ENCODE assay signal across 8 cellular contexts in genomic region chr3:191376742-191377141, GRCh38. TPM values are rescaled to one million over a fixed set of nuclear protein-coding genes. Genes with fewer than 3 reads are reported as not detected.
DNase-seq lines count a peak whose midpoint lies in the region; ATAC-seq and TF ChIP-seq lines count a peak whose summit lies in the region.

No MANE protein-coding gene starts in this region.

- peaks cover 5 to 23% (median 14%) of the 10 kb centered on the region in 3 donors for H3K36me3 Mint-ChIP-seq in immature natural killer cell

- no peak for TF ChIP-seq CTCF in fibroblast of the aortic adventitia (IDR thresholded peaks at IDR 0.05; ENCODE audit: insufficient read depth, low read length)
- no peak for TF ChIP-seq CTCF in psoas muscle (IDR thresholded peaks at IDR 0.05)

- no peaks in the 10 kb centered on the region for H3K27me3 ChIP-seq in psoas muscle (ENCODE audit: insufficient read depth in 3 of 3, low read length in 2 of 3)

- H3K4me3 ChIP-seq in fibroblast of the aortic adventitia (ENCODE audit: low read depth, low read length) (no peak overlapping the region), psoas muscle (peak overlapping the region; percentile 17)

- H3K27ac Mint-ChIP-seq in immature natural killer cell = no peak overlapping the region

- H3K4me1 Mint-ChIP-seq in immature natural killer cell = peaks cover 11 to 23% of the 10 kb centered on the region in 2 donors

- no peaks in the 10 kb centered on the region for H3K9me3 ChIP-seq in psoas muscle

- ATAC-seq in psoas muscle = peak; percentile 56 to 88 (median 72)

- no peaks in the 10 kb centered on the region for H3K27me3 Mint-ChIP-seq in immature natural killer cell (ENCODE audit: low read depth in 3 of 3)

- DNase-seq in ELR (ENCODE audit: low read depth) (peak; percentile 91), T1000 (lab: John Stamatoyannopoulos, UW) (peak; percentile 42), fibroblast of the aortic adventitia (ENCODE audit: low read depth) (peak; percentile 74), psoas muscle (no peak), immature natural killer cell (no peak), NCI-H524 treated with DMSO at 0.1 percent for 48 hours (lab: John Stamatoyannopoulos, UW) (no peak), NCI-H1105 treated with DMSO at 0.1 percent for 48 hours (lab: John Stamatoyannopoulos, UW) (no peak), mesenteric fat pad (ENCODE audit: low spot score) (no peak)

- H3K4me1 ChIP-seq in psoas muscle = peaks cover 34% of the 10 kb centered on the region

- intact Hi-C loops in psoas muscle (cut with DNase I) = no loop called here

- peaks cover 6 to 26% of the 10 kb centered on the region in 2 donors for H3K36me3 ChIP-seq in psoas muscle (ENCODE audit: insufficient read depth in 1 of 2, low read depth in 1 of 2)

- WGBS in psoas muscle, 3 donors = 18 to 21% (median 19%) methylated on average over 6 of the region's 6 CpGs

- H3K4me3 Mint-ChIP-seq in immature natural killer cell = no peak overlapping the region

- peak overlapping the region; percentile 55 for H3K27ac ChIP-seq in psoas muscle

- no peaks in the 10 kb centered on the region for H3K9me3 Mint-ChIP-seq in immature natural killer cell

RNA-seq across cellular contexts. Expression of gene UTS2B, which starts 46.4 kb away (rescaled TPM):
- 1.3 TPM in 1 of 2 replicates, not detected in the other for total RNA-seq in fibroblast of the aortic adventitia (ENCODE audit: low replicate concordance)
- under 1 TPM in 1 of 4 donors, not detected in 3; 0.22 TPM for total RNA-seq in psoas muscle
- polyA plus RNA-seq in psoas muscle = under 1 TPM; 0.03 to 0.06 (median 0.05) TPM
- not detected for polyA plus RNA-seq in immature natural killer cell
- total RNA-seq in mesenteric fat pad = 1.1 TPM

RNA-seq across cellular contexts. Expression of gene CCDC50, which starts 47.5 kb away (rescaled TPM):
- total RNA-seq in fibroblast of the aortic adventitia (ENCODE audit: low replicate concordance) (84.6 and 199 TPM in 2 replicates), psoas muscle (10 to 100 TPM; 27.6 to 41.5 (median 33.3) TPM), mesenteric fat pad (120 TPM)
- polyA plus RNA-seq in psoas muscle (10 to 100 TPM; 15.4 to 24.0 (median 17.7) TPM), immature natural killer cell (10 to 100 TPM; 11.1 to 19.8 (median 15.9) TPM)

Comparison
In these comparisons a context has a peak if more than half of its experiments do, and no peak if none do; other contexts are left out.
1. DNase-seq: peak in ELR (single experiment), T1000 (single experiment) and fibroblast of the aortic adventitia (single experiment); none in psoas muscle (0 of 2), immature natural killer cell (0 of 3), NCI-H524 treated with DMSO at 0.1 percent for 48 hours (single experiment), NCI-H1105 treated with DMSO at 0.1 percent for 48 hours (single experiment) and mesenteric fat pad (single experiment).